In genomic region chr15:69067296-69067695, GRCh38 we compare ENCODE assay signal across 21 cellular contexts. TPM values are rescaled to one million over a fixed set of nuclear protein-coding genes. Genes with fewer than 3 reads are reported as not detected.
A peak's percentile ranks its signal among the peaks of the same experiment; 100 is the strongest.
DNase-seq lines count a peak whose midpoint lies in the region; ATAC-seq and TF ChIP-seq lines count a peak whose summit lies in the region.
"Had no signal": no experiment of that assay in that cellular context is flagged by ENCODE, and none has a peak within 500 bp of the region (broad histone marks: within the 10 kb centered on the region; RNA-seq: fewer than 3 reads in every experiment).

No MANE protein-coding gene starts in this region.

- WGBS in mesenchymal stem cell, result 65% methylated on average over 1 of the region's 1 CpG

- H2BK5ac ChIP-seq in mesenchymal stem cell (ENCODE audit: low read depth, low read length, poor library complexity, severe bottlenecking), result no peak overlapping the region

- H3K4me2 ChIP-seq in mesenchymal stem cell (ENCODE audit: low read length, poor library complexity, severe bottlenecking), result no peak overlapping the region
- H3K4me2 ChIP-seq: GM23338 had no signal

- H3K9me3 ChIP-seq in A673 (ENCODE audit: low read depth, low read length, poor library complexity, severe bottlenecking), result peaks cover 8% of the 10 kb centered on the region
- no peaks in the 10 kb centered on the region for H3K9me3 ChIP-seq in HEK293 (ENCODE audit: control insufficient read depth, insufficient read depth, low read depth, low read length)
- peaks cover 4% of the 10 kb centered on the region for H3K9me3 ChIP-seq in mesenchymal stem cell (ENCODE audit: control insufficient read depth, low read length)
- H3K9me3 ChIP-seq: BE2C had no signal

- H3K18ac ChIP-seq in mesenchymal stem cell (ENCODE audit: low read depth in 1 of 2, low read length in 2 of 2), result no peak overlapping the region

- H2BK15ac ChIP-seq in mesenchymal stem cell (ENCODE audit: low read depth, poor library complexity, severe bottlenecking), result no peak overlapping the region

- peaks cover 36% of the 10 kb centered on the region for H3K4me1 ChIP-seq in A673 (ENCODE audit: insufficient read depth, low read length, poor library complexity, severe bottlenecking)
- no peaks in the 10 kb centered on the region for H3K4me1 ChIP-seq in HEK293 (ENCODE audit: control insufficient read depth, insufficient read depth, low read length)
- no peaks in the 10 kb centered on the region for H3K4me1 ChIP-seq in mesenchymal stem cell (ENCODE audit: control insufficient read depth, insufficient read depth, low read depth, low read length)

- H4K8ac ChIP-seq in mesenchymal stem cell (ENCODE audit: low read length), result no peak overlapping the region

- no peak overlapping the region for H2BK12ac ChIP-seq in mesenchymal stem cell (ENCODE audit: low read length in 2 of 2)

- POLR2A ChIA-PET in A673 (lab: Charles Lee; ENCODE audit: low non-redundant PET) (interaction anchor here (0.6 to 1.2 kb wide), 3 partner anchors 14 to 29 kb away, joined by 3 to 4 read pairs (median 3); no protein-coding TSS in a partner anchor), HEK293 (lab: Yijun Ruan, JAX) (interaction anchor here (0.8 kb wide), 1 partner anchor 93 kb away, joined by 5 read pairs; the partner anchor contains the start of gene GLCE)

- peak overlapping the region; percentile 96 for H3K27ac ChIP-seq in A673 (ENCODE audit: low read depth, low read length, poor library complexity, severe bottlenecking)
- no peak overlapping the region for H3K27ac ChIP-seq in HEK293 (ENCODE audit: extremely low read depth, low read depth, low read length)
- H3K27ac ChIP-seq in dorsolateral prefrontal cortex, result no peak overlapping the region
- H3K27ac ChIP-seq in mesenchymal stem cell (ENCODE audit: low read length, poor library complexity, severe bottlenecking), result no peak overlapping the region

- DNase-seq in A673 (ENCODE audit: low spot score), result peak; percentile 64
- peak; percentile 44 to 76 for DNase-seq in NCI-H524 (lab: John Stamatoyannopoulos, UW)
- peak; percentile 43 for DNase-seq in cerebellar cortex (ENCODE audit: low spot score)
- no peak for DNase-seq in dorsolateral prefrontal cortex
- DNase-seq in mesenchymal stem cell, result no peak
- no peak for DNase-seq in activated T-cell treated with anti-CD3 and anti-CD28 coated beads, Interleukin-2, amount 50 U/mL, for 48 hours
- DNase-seq: 8988T; BE2C; CD4-positive, CD25-positive, alpha-beta regulatory T cell; COR-L47; KBM-7; MV-4-11; NCI-H1417; NCI-H2081; NCI-H526 treated with DMSO at 0.1 percent for 48 hours had no signal

- no peak overlapping the region for H3K4me3 ChIP-seq in A673 (ENCODE audit: low read depth, low read length, poor library complexity, severe bottlenecking)
- no peak overlapping the region for H3K4me3 ChIP-seq in HEK293 (ENCODE audit: low read depth, low read length)
- H3K4me3 ChIP-seq in dorsolateral prefrontal cortex, result no peak overlapping the region
- H3K4me3 ChIP-seq in mesenchymal stem cell (ENCODE audit: insufficient read depth in 1 of 2, low read depth in 1 of 2, low read length in 2 of 2), result no peak overlapping the region
- H3K4me3 ChIP-seq: GM23338 had no signal

- BruUV-seq in A673 (replicated peaks; lab: Mats Ljungman, UMichigan), result no TSS peak

- ATAC-seq in HG03442 (IDR thresholded peaks at IDR 0.05; ENCODE audit: unreplicated experiment), result no peak
- ATAC-seq: GM23338, HCT116, Right ventricle myocardium inferior had no signal

- CTCF ChIA-PET in A673 (lab: Charles Lee) (no interaction called here), HEK293 (lab: Yijun Ruan, JAX) (interaction anchor here (0.6 to 2.6 kb wide), 6 partner anchors 9 to 344 kb away, joined by 3 to 28 read pairs (median 6); no protein-coding TSS in a partner anchor)

- no peak for TF ChIP-seq CTCF in A673 (conservative IDR thresholded peaks at IDR 0.05; ENCODE audit: low read depth, low read length)
- no peak for TF ChIP-seq CTCF in HEK293 (tag by site-specific recombination; IDR thresholded peaks at IDR 0.05)
- no peak for TF ChIP-seq CTCF in dorsolateral prefrontal cortex (IDR thresholded peaks at IDR 0.05 in 54 of 56, conservative IDR thresholded peaks at IDR 0.05 in 2 of 56; ENCODE audit: low read depth in 1 of 56, partially characterized antibody in 56 of 56)

- H2AK5ac ChIP-seq in mesenchymal stem cell (ENCODE audit: low read length, severe bottlenecking), result no peak overlapping the region

- H3K23ac ChIP-seq in mesenchymal stem cell (ENCODE audit: low read length in 2 of 2), result no peak overlapping the region

- no peak overlapping the region for H2BK120ac ChIP-seq in mesenchymal stem cell (ENCODE audit: low read depth, low read length)

- H3K27me3 ChIP-seq in A673 (replicated peaks; ENCODE audit: insufficient read depth, low read depth, low read length, poor library complexity) (no peaks in the 10 kb centered on the region), dorsolateral prefrontal cortex (no peaks in the 10 kb centered on the region), mesenchymal stem cell (ENCODE audit: control insufficient read depth in 1 of 2, insufficient read depth in 1 of 2, low read length in 2 of 2) (peaks cover 3 to 9% of the 10 kb centered on the region in 2 experiments)
- H3K27me3 ChIP-seq: BE2C had no signal

- H3K9ac ChIP-seq in mesenchymal stem cell (ENCODE audit: low read length), result no peak overlapping the region

- H3K4ac ChIP-seq in mesenchymal stem cell (ENCODE audit: low read depth in 1 of 2, low read length in 2 of 2), result no peak overlapping the region

- no peak overlapping the region for H4K91ac ChIP-seq in mesenchymal stem cell (ENCODE audit: low read length)

- H3K14ac ChIP-seq in mesenchymal stem cell (ENCODE audit: low read length in 2 of 2), result no peak overlapping the region

- no peaks in the 10 kb centered on the region for H3K79me1 ChIP-seq in mesenchymal stem cell (replicated peaks; ENCODE audit: low read length, poor library complexity, severe bottlenecking)

- intact Hi-C loops in A673 (cut with micrococcal nuclease; ENCODE audit: unreplicated experiment) (no loop called here), dorsolateral prefrontal cortex (cut with DNase I) (loop anchor here in 1 of 2 donors (10.0 kb wide), 2 partner anchors 158 to 198 kb away; no protein-coding TSS in a partner anchor)

- H2AFZ ChIP-seq in mesenchymal stem cell (ENCODE audit: low read depth, low read length), result no peak overlapping the region
- H2AFZ ChIP-seq: GM23338 had no signal

- no peaks in the 10 kb centered on the region for H3K36me3 ChIP-seq in A673 (ENCODE audit: insufficient read depth, low read length, poor library complexity, severe bottlenecking)
- no peaks in the 10 kb centered on the region for H3K36me3 ChIP-seq in HEK293 (ENCODE audit: control insufficient read depth in 2 of 2, insufficient read depth in 1 of 2, low read length in 2 of 2)
- no peaks in the 10 kb centered on the region for H3K36me3 ChIP-seq in mesenchymal stem cell (ENCODE audit: control insufficient read depth in 1 of 2, insufficient read depth in 2 of 2, low read depth in 1 of 2, low read length in 2 of 2)
- H3K36me3 ChIP-seq: BE2C had no signal

TF ChIP-seq in HEK293, 187 proteins besides CTCF, POLR2A, EP300 and RAD21 (continues in another document):
- TF ChIP-seq ZIC2 (tag by site-specific recombination; IDR thresholded peaks at IDR 0.05) (no peak), ATF2 (tag by site-specific recombination; IDR thresholded peaks at IDR 0.05; ENCODE audit: low read depth) (0 out of 2 replicates have a peak, but pooled peaks have one; percentile 25), ZBTB17 (tag by site-specific recombination; IDR thresholded peaks at IDR 0.05) (peak; percentile 60; the same call in 1 of the 2 replicates), ZNF335 (tag by site-specific recombination; conservative IDR thresholded peaks at IDR 0.05) (peak; percentile 37; the same call in 1 of the 2 replicates), ZFP41 (tag by site-specific recombination; IDR thresholded peaks at IDR 0.05; ENCODE audit: borderline replicate concordance) (no peak)

RNA-seq across cellular contexts. Expression of gene NOX5, which starts 52.8 kb away (rescaled TPM):
- total RNA-seq in A673 (2021) (not detected in 2 replicates), dorsolateral prefrontal cortex (1 to 10 TPM in 36 of 120 experiments, under 1 TPM in 84; 0.07 to 3.9 (median 0.75) TPM)
- polyA plus RNA-seq in mesenchymal stem cell (2013, experiment 1 of 2), result 0.04 TPM
- 0.03 TPM for polyA plus RNA-seq in mesenchymal stem cell (2013, experiment 2 of 2)
- total RNA-seq: CD4-positive, CD25-positive, alpha-beta regulatory T cell; OCI-LY7; Right ventricle myocardium inferior had no signal
- polyA plus RNA-seq: CD4-positive, CD25-positive, alpha-beta regulatory T cell; GM23338 had no signal

Comparison
In these comparisons a context has a peak if more than half of its experiments do, and no peak if none do; other contexts are left out.
1. DNase-seq: peak in A673 (single experiment), NCI-H524 (2 of 2) and cerebellar cortex (single experiment); none in dorsolateral prefrontal cortex (0 of 10), mesenchymal stem cell (single experiment) and activated T-cell treated with anti-CD3 and anti-CD28 coated beads, Interleukin-2, amount 50 U/mL, for 48 hours (0 of 2).